In the genomic region with DNA sequence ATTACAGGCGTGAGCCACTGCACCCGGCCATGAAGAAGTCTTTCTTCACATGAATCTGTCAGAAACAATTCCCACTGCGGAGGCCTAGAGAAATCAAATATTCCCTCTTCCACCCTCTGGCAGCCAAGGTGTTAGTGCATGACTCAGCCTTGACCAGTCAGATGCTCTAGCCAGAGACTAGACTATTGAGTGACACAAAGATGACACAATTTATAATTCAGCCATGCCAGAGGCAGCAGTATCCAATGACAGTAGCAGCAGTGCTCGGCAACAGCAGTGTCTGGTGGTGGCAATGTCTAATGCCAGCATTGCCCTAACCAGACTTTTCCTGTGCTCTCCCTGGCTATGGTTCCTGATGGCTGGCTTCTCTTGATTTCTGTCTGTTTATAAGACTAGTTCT, we compare ENCODE assay signal across 1 cellular context.
TF ChIP-seq lines count a peak whose summit lies in the region.

No MANE protein-coding gene starts in this region.

TF ChIP-seq in HepG2, 621 proteins besides CTCF, POLR2A, EP300 and RAD21:
- TF ChIP-seq ZNF136 (CRISPR knock-in tag; IDR thresholded peaks at IDR 0.05; ENCODE audit: low read depth) (no peak), ZHX2 (IDR thresholded peaks at IDR 0.05; ENCODE audit: low read depth) (no peak), ZHX2 (CRISPR knock-in tag; IDR thresholded peaks at IDR 0.05; ENCODE audit: borderline replicate concordance) (no peak), NFE2L2 (IDR thresholded peaks at IDR 0.05; ENCODE audit: low read length) (no peak), RFX5 (IDR thresholded peaks at IDR 0.05; ENCODE audit: low read depth, low read length) (peak; percentile 74; the same call in 1 of the 2 replicates), FOSL2 (CRISPR knock-in tag; IDR thresholded peaks at IDR 0.05) (peak; percentile 35; the same call in 1 of the 2 replicates), KLF15 (CRISPR knock-in tag; IDR thresholded peaks at IDR 0.05; ENCODE audit: borderline replicate concordance) (no peak), ZNF644 (CRISPR knock-in tag; IDR thresholded peaks at IDR 0.05; ENCODE audit: low read depth) (no peak), SALL1 (CRISPR knock-in tag; IDR thresholded peaks at IDR 0.05) (no peak), GTF3A (CRISPR knock-in tag; conservative IDR thresholded peaks at IDR 0.05) (no peak), HMGXB3 (CRISPR knock-in tag; IDR thresholded peaks at IDR 0.05; ENCODE audit: borderline replicate concordance) (no peak), MTA1 (CRISPR knock-in tag; IDR thresholded peaks at IDR 0.05; ENCODE audit: borderline replicate concordance) (no peak)
- TF ChIP-seq, protein P1, sequence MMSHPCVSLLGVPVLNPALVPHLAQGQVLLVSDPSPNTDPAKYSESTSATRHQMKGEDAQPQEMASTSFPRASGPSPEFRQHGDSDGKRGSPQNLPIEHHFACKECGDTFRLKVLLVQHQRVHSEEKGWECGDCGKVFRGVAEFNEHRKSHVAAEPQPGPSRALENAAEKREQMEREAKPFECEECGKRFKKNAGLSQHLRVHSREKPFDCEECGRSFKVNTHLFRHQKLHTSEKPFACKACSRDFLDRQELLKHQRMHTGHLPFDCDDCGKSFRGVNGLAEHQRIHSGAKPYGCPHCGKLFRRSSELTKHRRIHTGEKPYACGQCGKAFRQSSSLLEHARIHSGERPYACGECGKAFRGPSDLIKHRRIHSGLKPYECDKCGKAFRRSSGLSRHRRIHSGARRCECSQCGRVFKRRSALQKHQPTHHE (CRISPR knock-in tag; IDR thresholded peaks at IDR 0.05; ENCODE audit: borderline replicate concordance), result no peak
- TF ChIP-seq, protein P2, sequence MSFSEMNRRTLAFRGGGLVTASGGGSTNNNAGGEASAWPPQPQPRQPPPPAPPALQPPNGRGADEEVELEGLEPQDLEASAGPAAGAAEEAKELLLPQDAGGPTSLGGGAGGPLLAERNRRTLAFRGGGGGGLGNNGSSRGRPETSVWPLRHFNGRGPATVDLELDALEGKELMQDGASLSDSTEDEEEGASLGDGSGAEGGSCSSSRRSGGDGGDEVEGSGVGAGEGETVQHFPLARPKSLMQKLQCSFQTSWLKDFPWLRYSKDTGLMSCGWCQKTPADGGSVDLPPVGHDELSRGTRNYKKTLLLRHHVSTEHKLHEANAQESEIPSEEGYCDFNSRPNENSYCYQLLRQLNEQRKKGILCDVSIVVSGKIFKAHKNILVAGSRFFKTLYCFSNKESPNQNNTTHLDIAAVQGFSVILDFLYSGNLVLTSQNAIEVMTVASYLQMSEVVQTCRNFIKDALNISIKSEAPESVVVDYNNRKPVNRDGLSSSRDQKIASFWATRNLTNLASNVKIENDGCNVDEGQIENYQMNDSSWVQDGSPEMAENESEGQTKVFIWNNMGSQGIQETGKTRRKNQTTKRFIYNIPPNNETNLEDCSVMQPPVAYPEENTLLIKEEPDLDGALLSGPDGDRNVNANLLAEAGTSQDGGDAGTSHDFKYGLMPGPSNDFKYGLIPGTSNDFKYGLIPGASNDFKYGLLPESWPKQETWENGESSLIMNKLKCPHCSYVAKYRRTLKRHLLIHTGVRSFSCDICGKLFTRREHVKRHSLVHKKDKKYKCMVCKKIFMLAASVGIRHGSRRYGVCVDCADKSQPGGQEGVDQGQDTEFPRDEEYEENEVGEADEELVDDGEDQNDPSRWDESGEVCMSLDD (CRISPR knock-in tag; IDR thresholded peaks at IDR 0.05; ENCODE audit: borderline replicate concordance), result no peak
- TF ChIP-seq, protein P3, sequence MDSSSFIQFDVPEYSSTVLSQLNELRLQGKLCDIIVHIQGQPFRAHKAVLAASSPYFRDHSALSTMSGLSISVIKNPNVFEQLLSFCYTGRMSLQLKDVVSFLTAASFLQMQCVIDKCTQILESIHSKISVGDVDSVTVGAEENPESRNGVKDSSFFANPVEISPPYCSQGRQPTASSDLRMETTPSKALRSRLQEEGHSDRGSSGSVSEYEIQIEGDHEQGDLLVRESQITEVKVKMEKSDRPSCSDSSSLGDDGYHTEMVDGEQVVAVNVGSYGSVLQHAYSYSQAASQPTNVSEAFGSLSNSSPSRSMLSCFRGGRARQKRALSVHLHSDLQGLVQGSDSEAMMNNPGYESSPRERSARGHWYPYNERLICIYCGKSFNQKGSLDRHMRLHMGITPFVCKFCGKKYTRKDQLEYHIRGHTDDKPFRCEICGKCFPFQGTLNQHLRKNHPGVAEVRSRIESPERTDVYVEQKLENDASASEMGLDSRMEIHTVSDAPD (CRISPR knock-in tag; IDR thresholded peaks at IDR 0.05), result no peak
- TF ChIP-seq, protein P4, sequence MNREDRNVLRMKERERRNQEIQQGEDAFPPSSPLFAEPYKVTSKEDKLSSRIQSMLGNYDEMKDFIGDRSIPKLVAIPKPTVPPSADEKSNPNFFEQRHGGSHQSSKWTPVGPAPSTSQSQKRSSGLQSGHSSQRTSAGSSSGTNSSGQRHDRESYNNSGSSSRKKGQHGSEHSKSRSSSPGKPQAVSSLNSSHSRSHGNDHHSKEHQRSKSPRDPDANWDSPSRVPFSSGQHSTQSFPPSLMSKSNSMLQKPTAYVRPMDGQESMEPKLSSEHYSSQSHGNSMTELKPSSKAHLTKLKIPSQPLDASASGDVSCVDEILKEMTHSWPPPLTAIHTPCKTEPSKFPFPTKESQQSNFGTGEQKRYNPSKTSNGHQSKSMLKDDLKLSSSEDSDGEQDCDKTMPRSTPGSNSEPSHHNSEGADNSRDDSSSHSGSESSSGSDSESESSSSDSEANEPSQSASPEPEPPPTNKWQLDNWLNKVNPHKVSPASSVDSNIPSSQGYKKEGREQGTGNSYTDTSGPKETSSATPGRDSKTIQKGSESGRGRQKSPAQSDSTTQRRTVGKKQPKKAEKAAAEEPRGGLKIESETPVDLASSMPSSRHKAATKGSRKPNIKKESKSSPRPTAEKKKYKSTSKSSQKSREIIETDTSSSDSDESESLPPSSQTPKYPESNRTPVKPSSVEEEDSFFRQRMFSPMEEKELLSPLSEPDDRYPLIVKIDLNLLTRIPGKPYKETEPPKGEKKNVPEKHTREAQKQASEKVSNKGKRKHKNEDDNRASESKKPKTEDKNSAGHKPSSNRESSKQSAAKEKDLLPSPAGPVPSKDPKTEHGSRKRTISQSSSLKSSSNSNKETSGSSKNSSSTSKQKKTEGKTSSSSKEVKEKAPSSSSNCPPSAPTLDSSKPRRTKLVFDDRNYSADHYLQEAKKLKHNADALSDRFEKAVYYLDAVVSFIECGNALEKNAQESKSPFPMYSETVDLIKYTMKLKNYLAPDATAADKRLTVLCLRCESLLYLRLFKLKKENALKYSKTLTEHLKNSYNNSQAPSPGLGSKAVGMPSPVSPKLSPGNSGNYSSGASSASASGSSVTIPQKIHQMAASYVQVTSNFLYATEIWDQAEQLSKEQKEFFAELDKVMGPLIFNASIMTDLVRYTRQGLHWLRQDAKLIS (CRISPR knock-in tag; IDR thresholded peaks at IDR 0.05), result no peak
- TF ChIP-seq, protein P5, sequence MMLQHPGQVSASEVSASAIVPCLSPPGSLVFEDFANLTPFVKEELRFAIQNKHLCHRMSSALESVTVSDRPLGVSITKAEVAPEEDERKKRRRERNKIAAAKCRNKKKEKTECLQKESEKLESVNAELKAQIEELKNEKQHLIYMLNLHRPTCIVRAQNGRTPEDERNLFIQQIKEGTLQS (CRISPR knock-in tag; IDR thresholded peaks at IDR 0.05), result no peak
- TF ChIP-seq, protein P6, sequence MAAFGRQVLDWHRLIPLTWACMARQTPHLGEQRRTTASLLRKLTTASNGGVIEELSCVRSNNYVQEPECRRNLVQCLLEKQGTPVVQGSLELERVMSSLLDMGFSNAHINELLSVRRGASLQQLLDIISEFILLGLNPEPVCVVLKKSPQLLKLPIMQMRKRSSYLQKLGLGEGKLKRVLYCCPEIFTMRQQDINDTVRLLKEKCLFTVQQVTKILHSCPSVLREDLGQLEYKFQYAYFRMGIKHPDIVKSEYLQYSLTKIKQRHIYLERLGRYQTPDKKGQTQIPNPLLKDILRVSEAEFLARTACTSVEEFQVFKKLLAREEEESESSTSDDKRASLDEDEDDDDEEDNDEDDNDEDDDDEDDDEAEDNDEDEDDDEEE (CRISPR knock-in tag; IDR thresholded peaks at IDR 0.05), result no peak
TF ChIP-seq in HepG2: peak in this region for 2.
